Comparison of ENCODE assay signal across 28 cellular contexts in genomic region chr10:22026287-22026686, GRCh38.
"Had no signal": no experiment of that assay in that cellular context is flagged by ENCODE, and none has a peak within 500 bp of the region (broad histone marks: within the 10 kb centered on the region; RNA-seq: fewer than 3 reads in every experiment).

No MANE protein-coding gene starts in this region.

- H3K36me3 Mint-ChIP-seq: stimulated activated effector memory CD8-positive, alpha-beta T cell treated with anti-CD3 and anti-CD28 coated beads, Interleukin-12 subunit alpha, Interleukin-12 subunit beta, amount 100 ng/mL, for 72 hours; stimulated activated memory B cell treated with anti-CD40 and anti-IgM and Interleukin-4, amounts not matched to agents 10 μg/mL and 1 μg/mL and 100 μg/mL, for 72 hours; stimulated activated naive B cell treated with anti-CD40 and anti-IgM and Interleukin-4, amounts not matched to agents 10 μg/mL and 1 μg/mL and 100 μg/mL, for 72 hours; type B pancreatic cell had no signal

- ATAC-seq: stimulated activated effector memory CD8-positive, alpha-beta T cell treated with anti-CD3 and anti-CD28 coated beads, Interleukin-12 subunit alpha, Interleukin-12 subunit beta, amount 100 ng/mL, for 72 hours; stimulated activated memory B cell treated with anti-CD40 and anti-IgM and Interleukin-4, amounts not matched to agents 10 μg/mL and 1 μg/mL and 100 μg/mL, for 72 hours; stimulated activated naive B cell treated with anti-CD40 and anti-IgM and Interleukin-4, amounts not matched to agents 10 μg/mL and 1 μg/mL and 100 μg/mL, for 72 hours; stimulated activated naive CD8-positive, alpha-beta T cell treated with anti-CD3 and anti-CD28 coated beads, Interleukin-15, amount 100 ng/mL, for 72 hours; stimulated activated naive CD8-positive, alpha-beta T cell treated with anti-CD3 and anti-CD28 coated beads, Interleukin-15, Interleukin-2, amounts not matched to agents 100 U/mL and 50 U/mL, for 24 hours; upper lobe of right lung had no signal

- H3K27ac Mint-ChIP-seq: stimulated activated effector memory CD8-positive, alpha-beta T cell treated with anti-CD3 and anti-CD28 coated beads, Interleukin-12 subunit alpha, Interleukin-12 subunit beta, amount 100 ng/mL, for 72 hours; stimulated activated memory B cell treated with anti-CD40 and anti-IgM and Interleukin-4, amounts not matched to agents 10 μg/mL and 1 μg/mL and 100 μg/mL, for 72 hours; stimulated activated naive B cell treated with anti-CD40 and anti-IgM and Interleukin-4, amounts not matched to agents 10 μg/mL and 1 μg/mL and 100 μg/mL, for 72 hours; stimulated activated naive CD8-positive, alpha-beta T cell treated with anti-CD3 and anti-CD28 coated beads, Interleukin-15, amount 100 ng/mL, for 72 hours; stimulated activated naive CD8-positive, alpha-beta T cell treated with anti-CD3 and anti-CD28 coated beads, Interleukin-15, Interleukin-2, amounts not matched to agents 100 ng/mL and 50 ng/mL, for 24 hours; type B pancreatic cell had no signal

- FAIRE-seq: urothelium cell line had no signal

- H3K4me1 ChIP-seq: tibial artery, tibial nerve, upper lobe of right lung, uterus, vagina had no signal

- H3K27me3 ChIP-seq: stomach, testis, thyroid gland, tibial nerve, transverse colon, upper lobe of left lung, upper lobe of right lung, uterus, vagina had no signal

- H3K4me3 Mint-ChIP-seq: stimulated activated effector memory CD8-positive, alpha-beta T cell treated with anti-CD3 and anti-CD28 coated beads, Interleukin-12 subunit alpha, Interleukin-12 subunit beta, amount 100 ng/mL, for 72 hours; stimulated activated memory B cell treated with anti-CD40 and anti-IgM and Interleukin-4, amounts not matched to agents 10 μg/mL and 1 μg/mL and 100 μg/mL, for 72 hours; stimulated activated naive B cell treated with anti-CD40 and anti-IgM and Interleukin-4, amounts not matched to agents 10 μg/mL and 1 μg/mL and 100 μg/mL, for 72 hours; stimulated activated naive CD8-positive, alpha-beta T cell treated with anti-CD3 and anti-CD28 coated beads, Interleukin-15, amount 100 ng/mL, for 72 hours; stimulated activated naive CD8-positive, alpha-beta T cell treated with anti-CD3 and anti-CD28 coated beads, Interleukin-15, Interleukin-2, amounts not matched to agents 100 ng/mL and 50 ng/mL, for 24 hours; type B pancreatic cell had no signal

- H3K27me3 Mint-ChIP-seq: stimulated activated naive CD8-positive, alpha-beta T cell treated with anti-CD3 and anti-CD28 coated beads, Interleukin-15, amount 100 ng/mL, for 72 hours; type B pancreatic cell had no signal

- H3K36me3 ChIP-seq: stomach, suprapubic skin, thoracic aorta, thyroid gland, tibial artery, tibial nerve, transverse colon, upper lobe of left lung, upper lobe of right lung, uterus, vagina had no signal

- DNase-seq: stimulated activated CD4-positive, alpha-beta T cell treated with anti-CD3 and anti-CD28 coated beads, Interleukin-2, amount 100 ng/mL, for 48 hours; stimulated activated CD4-positive, alpha-beta T cell treated with anti-CD3 and anti-CD28 coated beads, Interleukin-4, amount 100 ng/mL, for 1 hour; stimulated activated CD4-positive, alpha-beta T cell treated with anti-CD3 and anti-CD28 coated beads, Interleukin-4, amount 100 ng/mL, for 24 hours; stimulated activated CD4-positive, alpha-beta T cell treated with anti-CD3 and anti-CD28 coated beads, Interleukin-4, amount 100 ng/mL, for 4 hours; stimulated activated CD8-positive, alpha-beta memory T cell treated with anti-CD3 and anti-CD28 coated beads, Interleukin-4, amount 100 ng/mL, for 48 hours; stimulated activated naive B cell treated with anti-CD40 and anti-IgM and Interleukin-4, amounts not matched to agents 10 μg/mL and 1 μg/mL and 100 μg/mL, for 72 hours; stimulated activated naive CD4-positive, alpha-beta T cell; stimulated activated naive CD4-positive, alpha-beta T cell treated with Interleukin-2 at 50 U/mL for 16 hours; stimulated activated naive CD8-positive, alpha-beta T cell treated with anti-CD3 and anti-CD28 coated beads, Interleukin-15, amount 100 ng/mL, for 72 hours; stimulated activated naive CD8-positive, alpha-beta T cell treated with anti-CD3 and anti-CD28 coated beads, Interleukin-15, Interleukin-2, amounts not matched to agents 100 U/mL and 50 U/mL, for 24 hours; stomach; substantia nigra; testis; thyroid gland; tibial artery; transverse colon; upper lobe of left lung; upper lobe of right lung; uterus had no signal

- H3K4me3 ChIP-seq: stomach, suprapubic skin, testis, thoracic aorta, thyroid gland, tibial artery, tibial nerve, transverse colon, upper lobe of left lung, upper lobe of right lung, uterus, vagina had no signal

- H3K9me3 ChIP-seq: stomach, suprapubic skin, testis, thoracic aorta, thyroid gland, tibial artery, tibial nerve, transverse colon, upper lobe of left lung, upper lobe of right lung, uterus, vagina had no signal

- H3K27ac ChIP-seq: stomach, suprapubic skin, testis, thoracic aorta, thyroid gland, tibial artery, tibial nerve, transverse colon, upper lobe of left lung, upper lobe of right lung, uterus, vagina had no signal
